ENCODE assay signal across 14 cellular contexts in the genomic region with DNA sequence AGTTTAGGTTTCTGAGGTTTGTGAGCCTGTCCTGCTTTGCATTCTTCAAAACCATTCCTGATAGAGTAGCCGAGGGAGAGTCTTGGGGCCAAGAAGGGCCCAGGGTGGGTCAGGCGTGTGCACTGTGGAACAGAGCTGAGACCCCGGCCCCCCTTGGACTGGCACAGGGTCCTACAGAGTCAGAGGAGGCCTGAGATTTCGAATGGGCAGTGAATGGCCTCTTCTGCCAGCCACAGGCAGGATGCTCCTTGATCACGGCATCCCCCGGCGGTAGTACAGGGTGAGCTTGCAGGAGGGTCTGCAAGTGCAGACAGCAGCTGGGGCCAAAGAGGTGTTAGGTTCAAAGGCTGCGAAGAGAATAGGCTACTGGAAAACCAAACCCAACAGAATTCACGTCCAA.
"Had no signal": no experiment of that assay in that cellular context is flagged by ENCODE, and none has a peak within 500 bp of the region (broad histone marks: within the 10 kb centered on the region; RNA-seq: fewer than 3 reads in every experiment).

No MANE protein-coding gene starts in this region.

- H3K27ac Mint-ChIP-seq: mesothelial cell of epicardium, neural progenitor cell had no signal

- H3K27ac ChIP-seq: colonic mucosa, lower lobe of right lung, neural progenitor cell, parathyroid adenoma, transverse colon had no signal

- H3K4me3 ChIP-seq: colonic mucosa, lower lobe of right lung, neural progenitor cell, transverse colon had no signal

- H3K9ac ChIP-seq: neural progenitor cell, parathyroid adenoma had no signal

- H3K9me3 Mint-ChIP-seq: activated T-cell treated with anti-CD3 and anti-CD28 coated beads, Interleukin-2, amount 50 U/mL, for 4 hours; stimulated activated effector memory CD8-positive, alpha-beta T cell treated with anti-CD3 and anti-CD28 coated beads, Interleukin-12 subunit alpha, Interleukin-12 subunit beta, amount 100 ng/mL, for 72 hours had no signal

- H3K36me3 ChIP-seq: colonic mucosa, neural progenitor cell had no signal

- H3K4me3 Mint-ChIP-seq: mesothelial cell of epicardium; stimulated activated effector memory CD8-positive, alpha-beta T cell treated with anti-CD3 and anti-CD28 coated beads, Interleukin-12 subunit alpha, Interleukin-12 subunit beta, amount 100 ng/mL, for 72 hours had no signal

- H3K9me3 ChIP-seq: colonic mucosa, lower lobe of right lung, transverse colon had no signal

- H3K4me1 ChIP-seq: parathyroid adenoma had no signal

- DNase-seq: activated gamma-delta T cell treated with Interleukin-2 at 50 U/mL for 16 hours; activated T-cell treated with anti-CD3 and anti-CD28 coated beads, Interleukin-2, amount 50 U/mL, for 4 hours; amniotic stem cell; caudate nucleus; colonic mucosa; left colon; lower lobe of right lung; substantia nigra; T-helper 9 cell; transverse colon had no signal
